In genomic region chr7:101169838-101170531, GRCh38 we compare ENCODE assay signal across 9 cellular contexts. TPM values are rescaled to one million over a fixed set of nuclear protein-coding genes. Genes with fewer than 3 reads are reported as not detected.
DNase-seq lines count a peak whose midpoint lies in the region; ATAC-seq, FAIRE-seq and TF ChIP-seq lines count a peak whose summit lies in the region.
"Had no signal": no experiment of that assay in that cellular context is flagged by ENCODE, and none has a peak within 500 bp of the region (broad histone marks: within the 10 kb centered on the region; RNA-seq: fewer than 3 reads in every experiment).

No MANE protein-coding gene starts in this region.

- FAIRE-seq in pancreas (lab: Jason Lieb, UNC): no peak
- FAIRE-seq: colon had no signal

- TF ChIP-seq CTCF in pancreas (IDR thresholded peaks at IDR 0.05) (peak; percentile 75 to 83 (median 79)), upper lobe of right lung (IDR thresholded peaks at IDR 0.05) (peak; percentile 87)

- H3K36me3 ChIP-seq in HUES48 (ENCODE audit: control insufficient read depth, insufficient read depth, low read length): no peaks in the 10 kb centered on the region
- no peaks in the 10 kb centered on the region for H3K36me3 ChIP-seq in pancreas
- H3K36me3 ChIP-seq in upper lobe of right lung: no peaks in the 10 kb centered on the region

- H3K27me3 ChIP-seq in HUES48 (ENCODE audit: control insufficient read depth, insufficient read depth, low read length) (peaks cover 93% of the 10 kb centered on the region), pancreas (peaks cover 0 to 46% (median 7%) of the 10 kb centered on the region in 4 donors), upper lobe of right lung (peaks cover 98% of the 10 kb centered on the region)

- intact Hi-C loops in pancreas (cut with DNase I): no loop called here
- intact Hi-C loops in upper lobe of right lung (cut with DNase I): no loop called here

- peak overlapping the region; percentile 51 for H3K4me3 ChIP-seq in HUES48 (ENCODE audit: low read depth, low read length)
- H3K4me3 ChIP-seq in pancreas: no peak overlapping the region
- no peak overlapping the region for H3K4me3 ChIP-seq in upper lobe of right lung

- ATAC-seq in pancreas: peak; percentile 43 to 64 (median 53)
- peak; percentile 69 for ATAC-seq in upper lobe of right lung

- DNase-seq in DMS114 treated with DMSO at 0.1 percent for 48 hours (lab: John Stamatoyannopoulos, UW; ENCODE audit: unreplicated experiment): peak; percentile 58
- DNase-seq in SK-N-DZ (ENCODE audit: low spot score): peak; percentile 57
- peak; percentile 79 for DNase-seq in activated gamma-delta T cell treated with Interleukin-2 at 50 U/mL for 16 hours
- DNase-seq in glomerular visceral epithelial cell (ENCODE audit: extremely low spot score): peak; percentile 59
- peak; percentile 54 to 92 (median 76) for DNase-seq in pancreas
- DNase-seq in upper lobe of right lung: peak; percentile 86
- no peak for DNase-seq in NCI-H2196 (lab: John Stamatoyannopoulos, UW; ENCODE audit: unreplicated experiment)

- no peak overlapping the region for H3K9ac ChIP-seq in HUES48 (ENCODE audit: low read depth, low read length)

- H3K27ac ChIP-seq in HUES48 (ENCODE audit: low read depth, low read length): no peak overlapping the region
- no peak overlapping the region for H3K27ac ChIP-seq in pancreas
- no peak overlapping the region for H3K27ac ChIP-seq in upper lobe of right lung

- H3K4me1 ChIP-seq in HUES48 (ENCODE audit: control insufficient read depth, insufficient read depth, low read length) (peaks cover 54% of the 10 kb centered on the region), pancreas (peaks cover 8 to 20% (median 20%) of the 10 kb centered on the region in 3 donors), upper lobe of right lung (peaks cover 35% of the 10 kb centered on the region)

- 1 to 4% methylated on average over 29 to 32 of the region's 32 CpGs for whole genome bisulfite sequencing in pancreas, 2 donors

- H3K9me3 ChIP-seq in HUES48 (ENCODE audit: control insufficient read depth, insufficient read depth, low read length): no peaks in the 10 kb centered on the region
- H3K9me3 ChIP-seq in pancreas: no peaks in the 10 kb centered on the region
- no peaks in the 10 kb centered on the region for H3K9me3 ChIP-seq in upper lobe of right lung

RNA-seq across cellular contexts. Expression of gene VGF, which starts 4.6 kb away (rescaled TPM):
- polyA plus RNA-seq in SK-N-DZ (2014; cell fraction: cytosol; rRNA removed): 4.9 and 8.2 TPM in 2 replicates
- polyA plus RNA-seq in SK-N-DZ (2014; cell fraction: nucleus; rRNA removed): 3.6 and 3.9 TPM in 2 replicates
- total RNA-seq in pancreas (10 to 100 TPM in 3 of 6 donors, 1 to 10 TPM in 3; 1.3 to 38.0 (median 18.5) TPM), upper lobe of right lung (not detected)
- polyA plus RNA-seq in pancreas: 10 to 100 TPM; 15.7 to 82.7 TPM

RNA-seq across cellular contexts. Expression of gene NAT16, which starts 10.1 kb away (rescaled TPM):
- not detected in 2 replicates for polyA plus RNA-seq in SK-N-DZ (2014; cell fraction: cytosol; rRNA removed)
- 0.24 TPM in 1 of 2 replicates, not detected in the other for polyA plus RNA-seq in SK-N-DZ (2014; cell fraction: nucleus; rRNA removed)
- 1 to 10 TPM in 1 of 6 donors, under 1 TPM in 4, not detected in 1; 0.19 to 1.3 (median 0.43) TPM for total RNA-seq in pancreas
- 1 to 10 TPM; 1.3 to 3.6 TPM for polyA plus RNA-seq in pancreas
- not detected for total RNA-seq in upper lobe of right lung

RNA-seq across cellular contexts. Expression of gene AP1S1, which starts 15.7 kb away (rescaled TPM):
- polyA plus RNA-seq in SK-N-DZ (2014; cell fraction: cytosol; rRNA removed): 210 and 218 TPM in 2 replicates
- 108 and 136 TPM in 2 replicates for polyA plus RNA-seq in SK-N-DZ (2014; cell fraction: nucleus; rRNA removed)
- total RNA-seq in pancreas: 10 to 100 TPM; 12.0 to 23.1 (median 15.6) TPM
- 10 to 100 TPM; 30.4 to 34.7 TPM for polyA plus RNA-seq in pancreas
- total RNA-seq in upper lobe of right lung: 24.0 TPM

RNA-seq across cellular contexts. Expression of gene MOGAT3, which starts 30.9 kb away (rescaled TPM):
- not detected in 2 replicates for polyA plus RNA-seq in SK-N-DZ (2014; cell fraction: cytosol; rRNA removed)
- polyA plus RNA-seq in SK-N-DZ (2014; cell fraction: nucleus; rRNA removed): not detected in 2 replicates
- not detected for total RNA-seq in pancreas
- polyA plus RNA-seq in pancreas: not detected
- not detected for total RNA-seq in upper lobe of right lung

RNA-seq across cellular contexts. Expression of gene SERPINE1, which starts 43.1 kb away (rescaled TPM):
- not detected in 2 replicates for polyA plus RNA-seq in SK-N-DZ (2014; cell fraction: cytosol; rRNA removed)
- not detected in 2 replicates for polyA plus RNA-seq in SK-N-DZ (2014; cell fraction: nucleus; rRNA removed)
- 10 to 100 TPM in 1 of 6 donors, 1 to 10 TPM in 4, under 1 TPM in 1; 0.98 to 14.5 (median 3.7) TPM for total RNA-seq in pancreas
- polyA plus RNA-seq in pancreas: 1 to 10 TPM; 1.9 to 5.2 TPM
- total RNA-seq in upper lobe of right lung: 13.7 TPM
